Comparison of ENCODE assay signal across 19 cellular contexts in genomic region chr20:46820682-46821081, GRCh38.
DNase-seq lines count a peak whose midpoint lies in the region; FAIRE-seq and TF ChIP-seq lines count a peak whose summit lies in the region.
"Had no signal": no experiment of that assay in that cellular context is flagged by ENCODE, and none has a peak within 500 bp of the region (broad histone marks: within the 10 kb centered on the region; RNA-seq: fewer than 3 reads in every experiment).

No MANE protein-coding gene starts in this region.

- peak; percentile 36 for FAIRE-seq in bronchial epithelial cell (lab: Jason Lieb, UNC)

- DNase-seq in DMS153 treated with DMSO at 0.1 percent for 48 hours (lab: John Stamatoyannopoulos, UW; ENCODE audit: unreplicated experiment) (peak; percentile 25), NCI-H510A (lab: John Stamatoyannopoulos, UW) (peak; percentile 46), bronchial epithelial cell (ENCODE audit: low read depth) (peak; percentile 10), left kidney (ENCODE audit: low read depth, low spot score) (peak; percentile 28), H7 (no peak), COR-L47 (lab: John Stamatoyannopoulos, UW) (no peak), inferior parietal cortex (ENCODE audit: extremely low spot score) (no peak), HuH-7 (ENCODE audit: low spot score) (no peak)
- DNase-seq: activated CD4-positive, CD25-positive, alpha-beta regulatory T cell treated with anti-CD3 and anti-CD28 coated beads, Interleukin-2, amount 50 U/mL, for 72 hours; activated effector memory CD4-positive, alpha-beta T cell treated with Interleukin-2 at 50 U/mL for 16 hours; amygdala; GOT3; KG1; lower lobe of right lung; NCI-H2227 treated with DMSO at 0.1 percent for 48 hours; SJCRH30; stimulated activated CD4-positive, alpha-beta T cell treated with anti-CD3 and anti-CD28 coated beads, Interleukin-12 subunit alpha, Interleukin-12 subunit beta, amount 100 ng/mL, for 4 hours had no signal

- H3K36me3 ChIP-seq in bronchial epithelial cell (ENCODE audit: control insufficient read depth, insufficient read depth, low read length) (no peaks in the 10 kb centered on the region), H7 (replicated peaks; ENCODE audit: control insufficient read depth, insufficient read depth, low read length) (no peaks in the 10 kb centered on the region)
- H3K36me3 ChIP-seq: gastroesophageal sphincter, lower lobe of right lung, SJCRH30, tibial nerve had no signal

- peak; percentile 50 for TF ChIP-seq CTCF in bronchial epithelial cell (IDR thresholded peaks at IDR 0.05; ENCODE audit: insufficient read depth, low read length, severe bottlenecking)

- H3K27me3 ChIP-seq in bronchial epithelial cell (ENCODE audit: control insufficient read depth, insufficient read depth, low read length): no peaks in the 10 kb centered on the region
- H3K27me3 ChIP-seq in H7 (ENCODE audit: control insufficient read depth, insufficient read depth, low read length): no peaks in the 10 kb centered on the region
- H3K27me3 ChIP-seq: SJCRH30, tibial nerve had no signal

- no peak overlapping the region for H3K4me3 ChIP-seq in bronchial epithelial cell (ENCODE audit: low read depth, low read length)
- H3K4me3 ChIP-seq in H7 (ENCODE audit: insufficient read depth, low read depth, low read length): no peak overlapping the region
- H3K4me3 ChIP-seq: gastroesophageal sphincter, lower lobe of right lung, SJCRH30, tibial nerve had no signal

Comparison
In these comparisons a context has a peak if more than half of its experiments do, and no peak if none do; other contexts are left out.
1. DNase-seq: peak in DMS153 treated with DMSO at 0.1 percent for 48 hours (single experiment), NCI-H510A (single experiment), bronchial epithelial cell (single experiment) and left kidney (single experiment); none in H7 (single experiment), COR-L47 (single experiment), inferior parietal cortex (single experiment) and HuH-7 (single experiment).